In the genomic region with DNA sequence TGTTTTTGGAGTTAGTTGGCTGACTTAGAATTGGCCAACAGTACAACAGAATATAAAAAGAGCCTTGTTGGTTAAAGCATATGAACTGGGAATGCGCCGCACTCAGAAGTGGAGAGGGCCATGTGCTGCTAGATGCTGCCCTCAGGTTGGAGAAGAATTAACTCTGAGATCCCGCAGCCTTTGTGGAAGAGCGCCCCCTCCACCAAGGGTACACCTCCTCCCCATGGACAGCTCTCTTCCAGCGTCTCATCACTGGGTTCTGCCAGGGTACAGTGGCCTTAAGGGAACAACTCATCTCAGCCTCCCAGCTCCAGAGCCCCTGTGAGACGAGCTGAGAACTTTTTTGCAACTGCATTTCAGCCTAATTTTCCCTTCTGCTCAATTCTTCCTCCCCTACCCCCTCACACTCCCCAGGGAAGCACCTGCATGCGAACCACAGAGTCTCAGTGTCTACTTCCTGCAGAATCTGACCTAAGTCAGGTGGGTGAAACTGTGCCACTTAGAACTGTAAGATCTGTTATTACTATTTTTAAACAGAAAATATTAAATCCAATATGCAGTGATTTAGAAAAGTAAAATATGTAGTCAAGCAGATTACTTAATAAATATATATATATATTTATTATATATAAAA, we compare ENCODE assay signal across 20 cellular contexts.
DNase-seq lines count a peak whose midpoint lies in the region; ATAC-seq and TF ChIP-seq lines count a peak whose summit lies in the region.
"Had no signal": no experiment of that assay in that cellular context is flagged by ENCODE, and none has a peak within 500 bp of the region (broad histone marks: within the 10 kb centered on the region; RNA-seq: fewer than 3 reads in every experiment).

No MANE protein-coding gene starts in this region.

- no peak overlapping the region for H3K27ac ChIP-seq in OCI-LY3 (ENCODE audit: low read length)
- no peak overlapping the region for H3K27ac ChIP-seq in mesendoderm (ENCODE audit: low read depth, low read length)
- H3K27ac ChIP-seq: BLaER1 treated with 17β-estradiol and CSF1 and Interleukin-3, amounts not matched to agents 10 nM and 100 nM; SJCRH30 had no signal

- no peak overlapping the region for H3K9ac ChIP-seq in OCI-LY3 (ENCODE audit: low read length)
- H3K9ac ChIP-seq in mesendoderm (ENCODE audit: low read length): no peak overlapping the region
- H3K9ac ChIP-seq: BLaER1 treated with 17β-estradiol and CSF1 and Interleukin-3, amounts not matched to agents 10 nM and 100 nM had no signal

- H3K36me3 ChIP-seq in OCI-LY3 (replicated peaks; ENCODE audit: low read depth, low read length) (no peaks in the 10 kb centered on the region), mesendoderm (ENCODE audit: control insufficient read depth, insufficient read depth, low read length) (no peaks in the 10 kb centered on the region)
- H3K36me3 ChIP-seq: BLaER1 treated with 17β-estradiol and CSF1 and Interleukin-3, amounts not matched to agents 10 nM and 100 nM; SJCRH30 had no signal

- no peak overlapping the region for H4K8ac ChIP-seq in mesendoderm (ENCODE audit: low read depth, low read length)

- H3K27me3 ChIP-seq in OCI-LY3 (ENCODE audit: low read depth, low read length): no peaks in the 10 kb centered on the region
- no peaks in the 10 kb centered on the region for H3K27me3 ChIP-seq in mesendoderm (ENCODE audit: insufficient read depth, low read length, poor library complexity)
- H3K27me3 ChIP-seq: BLaER1 treated with 17β-estradiol and CSF1 and Interleukin-3, amounts not matched to agents 10 nM and 100 nM had no signal

- no peaks in the 10 kb centered on the region for H4K20me1 ChIP-seq in OCI-LY3 (ENCODE audit: insufficient read depth, low read length)
- H4K20me1 ChIP-seq: BLaER1 treated with 17β-estradiol and CSF1 and Interleukin-3, amounts not matched to agents 10 nM and 100 nM had no signal

- H2BK15ac ChIP-seq in mesendoderm (replicated peaks; ENCODE audit: low read depth): no peak overlapping the region

- H3K4ac ChIP-seq in mesendoderm (ENCODE audit: low read depth, low read length): no peak overlapping the region

- H3K4me1 ChIP-seq in OCI-LY3 (ENCODE audit: low read length) (peaks cover 19% of the 10 kb centered on the region), mesendoderm (ENCODE audit: control insufficient read depth, low read depth, low read length) (no peaks in the 10 kb centered on the region)
- H3K4me1 ChIP-seq: SJCRH30 had no signal

- H3K4me3 Mint-ChIP-seq in effector memory CD8-positive, alpha-beta T cell: no peak overlapping the region
- H3K4me3 Mint-ChIP-seq: CD8-positive, alpha-beta T cell; HFFc6 had no signal

- H3K4me3 ChIP-seq in OCI-LY3 (ENCODE audit: low read length) (peak overlapping the region; percentile 16; the same call in 1 of the 2 replicates), mesendoderm (ENCODE audit: low read length) (no peak overlapping the region)
- H3K4me3 ChIP-seq: BLaER1 treated with 17β-estradiol and CSF1 and Interleukin-3, amounts not matched to agents 10 nM and 100 nM; K562; SJCRH30 had no signal

- peak; percentile 60 for ATAC-seq in GM18520 (IDR thresholded peaks at IDR 0.05; ENCODE audit: unreplicated experiment)
- peak; percentile 65 for ATAC-seq in HG02870 (IDR thresholded peaks at IDR 0.05; ENCODE audit: unreplicated experiment)
- no peak for ATAC-seq in activated naive CD4-positive, alpha-beta T cell treated with anti-CD3 and anti-CD28 coated beads, Interleukin-2, amount 50 U/mL, for 72 hours
- ATAC-seq in effector memory CD8-positive, alpha-beta T cell (replicated peaks): no peak
- no peak for ATAC-seq in HG03280 (IDR thresholded peaks at IDR 0.05; ENCODE audit: unreplicated experiment)
- ATAC-seq: CD8-positive, alpha-beta T cell; K562 had no signal

- H3K79me1 ChIP-seq in mesendoderm (ENCODE audit: low read length): no peaks in the 10 kb centered on the region

- H3K36me3 Mint-ChIP-seq in activated naive CD4-positive, alpha-beta T cell treated with anti-CD3 and anti-CD28 coated beads, Interleukin-2, amount 50 U/mL, for 72 hours: peaks cover 6 to 16% of the 10 kb centered on the region in 2 donors
- H3K36me3 Mint-ChIP-seq in effector memory CD8-positive, alpha-beta T cell (ENCODE audit: insufficient read depth): no peaks in the 10 kb centered on the region
- H3K36me3 Mint-ChIP-seq: CD8-positive, alpha-beta T cell had no signal

- H2AK5ac ChIP-seq in mesendoderm (ENCODE audit: low read length): no peak overlapping the region

- 0 out of 2 replicates have a peak, but pooled peaks cover 3% of the 10 kb centered on the region for H3K9me3 ChIP-seq in OCI-LY3 (ENCODE audit: insufficient read depth, low read length)
- H3K9me3 ChIP-seq: SJCRH30 had no signal

- H3K4me2 ChIP-seq in OCI-LY3 (ENCODE audit: low read length) (peak overlapping the region; percentile 59), mesendoderm (ENCODE audit: low read length) (no peak overlapping the region)

- H3K4me1 Mint-ChIP-seq in effector memory CD8-positive, alpha-beta T cell (ENCODE audit: low read depth in 2 of 2): no peaks in the 10 kb centered on the region

- peak; percentile 23; the same call in 1 of the 2 replicates for TF ChIP-seq CTCF in OCI-LY3 (IDR thresholded peaks at IDR 0.05; ENCODE audit: low read depth, low read length)

- no peak overlapping the region for H3K27ac Mint-ChIP-seq in activated naive CD4-positive, alpha-beta T cell treated with anti-CD3 and anti-CD28 coated beads, Interleukin-2, amount 50 U/mL, for 72 hours
- no peak overlapping the region for H3K27ac Mint-ChIP-seq in effector memory CD8-positive, alpha-beta T cell
- H3K27ac Mint-ChIP-seq: CD8-positive, alpha-beta T cell; HFFc6 had no signal

- H4K5ac ChIP-seq in mesendoderm (ENCODE audit: low read length): no peak overlapping the region

- H3K27me3 Mint-ChIP-seq in effector memory CD8-positive, alpha-beta T cell: no peaks in the 10 kb centered on the region

- H3K18ac ChIP-seq in mesendoderm (ENCODE audit: low read length): no peak overlapping the region

- H2AFZ ChIP-seq in OCI-LY3 (ENCODE audit: low read depth, low read length): no peak overlapping the region

- no peak overlapping the region for H2BK5ac ChIP-seq in mesendoderm (ENCODE audit: low read length)

- no peak overlapping the region for H3K56ac ChIP-seq in mesendoderm (ENCODE audit: low read length)

- no peak overlapping the region for H2BK120ac ChIP-seq in mesendoderm (ENCODE audit: low read depth, low read length)

- H3K79me2 ChIP-seq in OCI-LY3 (ENCODE audit: low read length) (no peaks in the 10 kb centered on the region), mesendoderm (ENCODE audit: control insufficient read depth, insufficient read depth, low read length) (no peaks in the 10 kb centered on the region)

- WGBS in mesendoderm (ENCODE audit: extremely low coverage, insufficient coverage, low lambda C conversion rate): no CpG with 5 or more reads among the region's 7 CpGs

- H3K9me3 Mint-ChIP-seq in activated naive CD4-positive, alpha-beta T cell treated with anti-CD3 and anti-CD28 coated beads, Interleukin-2, amount 50 U/mL, for 72 hours: peaks cover 10 to 13% of the 10 kb centered on the region in 2 donors
- H3K9me3 Mint-ChIP-seq in effector memory CD8-positive, alpha-beta T cell: no peaks in the 10 kb centered on the region

- H3K23ac ChIP-seq in mesendoderm (ENCODE audit: low read length): no peak overlapping the region

- DNase-seq in mesendoderm (peak; percentile 17), NCI-H2171 treated with DMSO at 0.1 percent for 48 hours (lab: John Stamatoyannopoulos, UW) (no peak)
- no peak for DNase-seq in activated naive CD4-positive, alpha-beta T cell treated with anti-CD3 and anti-CD28 coated beads, Interleukin-2, amount 50 U/mL, for 72 hours (ENCODE audit: low spot score in 2 of 2)
- DNase-seq in effector memory CD8-positive, alpha-beta T cell: no peak
- DNase-seq: CD8-positive, alpha-beta T cell; DMS53; EL; HFFc6; MV-4-11; NCI-H1417; NCI-H187 treated with DMSO at 0.1 percent for 48 hours; NCI-H226; NCI-H524; SJCRH30 had no signal

Comparison
In these comparisons a context has a peak if more than half of its experiments do, and no peak if none do; other contexts are left out.
1. ATAC-seq: peak in GM18520 (single experiment) and HG02870 (single experiment); none in activated naive CD4-positive, alpha-beta T cell treated with anti-CD3 and anti-CD28 coated beads, Interleukin-2, amount 50 U/mL, for 72 hours (0 of 2), effector memory CD8-positive, alpha-beta T cell (single experiment) and HG03280 (single experiment).